Comparison of ENCODE assay signal across 9 cellular contexts in genomic region chr9:136821333-136822031, GRCh38. TPM values are rescaled to one million over a fixed set of nuclear protein-coding genes. Genes with fewer than 3 reads are reported as not detected.
DNase-seq lines count a peak whose midpoint lies in the region; ATAC-seq, FAIRE-seq and TF ChIP-seq lines count a peak whose summit lies in the region.
"Had no signal": no experiment of that assay in that cellular context is flagged by ENCODE, and none has a peak within 500 bp of the region (broad histone marks: within the 10 kb centered on the region; RNA-seq: fewer than 3 reads in every experiment).

No MANE protein-coding gene starts in this region.

- H3K27ac Mint-ChIP-seq in T-helper 17 cell = no peak overlapping the region
- no peak overlapping the region for H3K27ac Mint-ChIP-seq in stimulated activated memory B cell treated with anti-CD40 and anti-IgM and Interleukin-4, amounts not matched to agents 10 μg/mL and 1 μg/mL and 100 μg/mL, for 72 hours

- DNase-seq in T-helper 17 cell = no peak
- DNase-seq in fibroblast of lung (ENCODE audit: low read depth in 2 of 2) = peak; percentile 21 to 55
- no peak for DNase-seq in HepG2 (ENCODE audit: low spot score)
- DNase-seq in Ammon's horn (ENCODE audit: low spot score) = no peak
- DNase-seq in NCI-H446 treated with DMSO at 0.1 percent for 48 hours (lab: John Stamatoyannopoulos, UW) = no peak
- no peak for DNase-seq in left colon
- no peak for DNase-seq in NCI-H748 (lab: John Stamatoyannopoulos, UW; ENCODE audit: unreplicated experiment)

- H3K27ac ChIP-seq in fibroblast of lung (ENCODE audit: insufficient read depth, low read length) (peak overlapping the region; percentile 57), HepG2 (ENCODE audit: extremely low read length, insufficient read depth, low read length) (no peak overlapping the region)

- TF ChIP-seq RAD21 in HepG2 (CRISPR knock-in tag; IDR thresholded peaks at IDR 0.05) = no peak

- POLR2A ChIA-PET in HepG2 (lab: Yijun Ruan, JAX) = no interaction called here

- H3K36me3 Mint-ChIP-seq in T-helper 17 cell (ENCODE audit: low read depth) = peaks cover 3% of the 10 kb centered on the region
- H3K36me3 Mint-ChIP-seq in stimulated activated memory B cell treated with anti-CD40 and anti-IgM and Interleukin-4, amounts not matched to agents 10 μg/mL and 1 μg/mL and 100 μg/mL, for 72 hours = peaks cover 42% of the 10 kb centered on the region

- H3K36me3 ChIP-seq in fibroblast of lung (ENCODE audit: control insufficient read depth, insufficient read depth, low read length) = peaks cover 8% of the 10 kb centered on the region
- H3K36me3 ChIP-seq in HepG2 (replicated peaks in 1 of 2; ENCODE audit: control insufficient read depth in 1 of 2, insufficient read depth in 2 of 2, low read length in 2 of 2) = peaks cover 21 to 41% of the 10 kb centered on the region in 2 experiments; a peak in 4 of 5 replicates

- no peak for FAIRE-seq in HepG2 (lab: Jason Lieb, UNC)
- FAIRE-seq: GM18507 had no signal

- H3K79me2 ChIP-seq in fibroblast of lung (ENCODE audit: control insufficient read depth, insufficient read depth, low read length) = peaks cover 16% of the 10 kb centered on the region
- peaks cover 17% of the 10 kb centered on the region for H3K79me2 ChIP-seq in HepG2 (ENCODE audit: insufficient read depth, low read length)

- intact Hi-C loops in HepG2 (cut with micrococcal nuclease; ENCODE audit: unreplicated experiment) = no loop called here
- intact Hi-C loops in left colon (cut with DNase I, micrococcal nuclease) = no loop called here

- in situ Hi-C loops in HepG2 (cut with HindIII; ENCODE audit: extremely low pct_ligation_motif_present, low pct_unique_long_range_greater_than_20kb) = no loop called here

- TF ChIP-seq EP300 in HepG2 (IDR thresholded peaks at IDR 0.05; ENCODE audit: low read depth in 2 of 2, low read length in 2 of 2) = no peak
- no peak for TF ChIP-seq EP300 in HepG2 (CRISPR knock-in tag; IDR thresholded peaks at IDR 0.05; ENCODE audit: borderline replicate concordance)

- 97% methylated on average over 47 of the region's 81 CpGs for WGBS in HepG2 (ENCODE audit: low lambda C conversion rate)

- H3K4me1 ChIP-seq in fibroblast of lung (ENCODE audit: control insufficient read depth, extremely low read depth, insufficient read depth, low read length) (peaks cover 3% of the 10 kb centered on the region), HepG2 (ENCODE audit: insufficient read depth, low read length) (peaks cover 14% of the 10 kb centered on the region)

- H3K4me3 Mint-ChIP-seq in T-helper 17 cell = peak overlapping the region; percentile 21
- peak overlapping the region; percentile 57 for H3K4me3 Mint-ChIP-seq in stimulated activated memory B cell treated with anti-CD40 and anti-IgM and Interleukin-4, amounts not matched to agents 10 μg/mL and 1 μg/mL and 100 μg/mL, for 72 hours

- H3K9ac ChIP-seq in fibroblast of lung (ENCODE audit: insufficient read depth, low read length) (peak overlapping the region; percentile 63), HepG2 (ENCODE audit: insufficient read depth, low read depth, low read length) (no peak overlapping the region)

- no peaks in the 10 kb centered on the region for H3K27me3 Mint-ChIP-seq in T-helper 17 cell
- no peaks in the 10 kb centered on the region for H3K27me3 Mint-ChIP-seq in stimulated activated memory B cell treated with anti-CD40 and anti-IgM and Interleukin-4, amounts not matched to agents 10 μg/mL and 1 μg/mL and 100 μg/mL, for 72 hours

- CTCF ChIA-PET in HepG2 (lab: Yijun Ruan, JAX; ENCODE audit: low intra/inter-chr PET ratio, low total read pairs) = no interaction called here

- H3K9me3 ChIP-seq in T-helper 17 cell (ENCODE audit: control insufficient read depth, low read length, poor library complexity, severe bottlenecking) (no peaks in the 10 kb centered on the region), fibroblast of lung (ENCODE audit: control insufficient read depth, insufficient read depth, low read depth, low read length) (no peaks in the 10 kb centered on the region), HepG2 (ENCODE audit: low read length) (no peaks in the 10 kb centered on the region)

- H3K4me3 ChIP-seq in fibroblast of lung (replicated peaks in 1 of 4; ENCODE audit: control extremely low read depth in 1 of 4, insufficient read depth in 1 of 4, low read depth in 3 of 4, low read length in 4 of 4) (peak overlapping the region in 3 of 4 experiments; percentile 12 to 32 (median 25)), HepG2 (replicated peaks in 1 of 3; ENCODE audit: insufficient read depth in 1 of 3, low read depth in 2 of 3, low read length in 3 of 3) (no peak overlapping the region)

- TF ChIP-seq CTCF in fibroblast of lung (conservative IDR thresholded peaks at IDR 0.05 in 1 of 2, IDR thresholded peaks at IDR 0.05 in 1 of 2; ENCODE audit: low read depth in 1 of 2, low read length in 2 of 2) (no peak), HepG2 (CRISPR knock-in tag; IDR thresholded peaks at IDR 0.05) (no peak)

- peaks cover 7% of the 10 kb centered on the region for H3K4me1 Mint-ChIP-seq in T-helper 17 cell
- peaks cover 10% of the 10 kb centered on the region for H3K4me1 Mint-ChIP-seq in stimulated activated memory B cell treated with anti-CD40 and anti-IgM and Interleukin-4, amounts not matched to agents 10 μg/mL and 1 μg/mL and 100 μg/mL, for 72 hours

- H3K4me2 ChIP-seq in fibroblast of lung (ENCODE audit: extremely low read depth, insufficient read depth, low read length) (peak overlapping the region; percentile 92), HepG2 (ENCODE audit: low read depth, low read length) (no peak overlapping the region)

- H3K27me3 ChIP-seq in fibroblast of lung (ENCODE audit: control insufficient read depth, insufficient read depth, low read length) = no peaks in the 10 kb centered on the region
- H3K27me3 ChIP-seq in HepG2 (ENCODE audit: control insufficient read depth in 1 of 2, insufficient read depth in 2 of 2, low read length in 2 of 2) = no peaks in the 10 kb centered on the region

- H2AFZ ChIP-seq in fibroblast of lung (ENCODE audit: low read length) (peak overlapping the region; percentile 38), HepG2 (ENCODE audit: low read length) (no peak overlapping the region)

- TF ChIP-seq POLR2A in HepG2 (IDR thresholded peaks at IDR 0.05; ENCODE audit: insufficient read depth in 1 of 2, low read depth in 2 of 2, low read length in 2 of 2) = no peak

- H4K20me1 ChIP-seq in fibroblast of lung (ENCODE audit: control insufficient read depth, extremely low read depth, insufficient read depth, low read length) (no peaks in the 10 kb centered on the region), HepG2 (ENCODE audit: insufficient read depth, low read length) (no peaks in the 10 kb centered on the region)

- no TSS peak for BruUV-seq in HepG2 (replicated peaks; lab: Mats Ljungman, UMichigan)

- ATAC-seq in T-helper 17 cell (no peak), HepG2 (no peak), left colon (no peak)
- ATAC-seq in stimulated activated memory B cell treated with anti-CD40 and anti-IgM and Interleukin-4, amounts not matched to agents 10 μg/mL and 1 μg/mL and 100 μg/mL, for 72 hours = no peak

- H3K9me3 Mint-ChIP-seq in stimulated activated memory B cell treated with anti-CD40 and anti-IgM and Interleukin-4, amounts not matched to agents 10 μg/mL and 1 μg/mL and 100 μg/mL, for 72 hours = no peaks in the 10 kb centered on the region

RNA-seq across cellular contexts. Expression of gene RABL6, which starts 13.7 kb away (rescaled TPM):
- total RNA-seq in T-helper 17 cell (10 to 100 TPM; 55.6 to 59.7 TPM), fibroblast of lung (55.0 and 59.6 TPM in 2 replicates), HepG2 (2016; rRNA removed; fragmentation: Illumina TruSeq; extraction: Trizol) (66.4 and 81.5 TPM in 2 replicates), left colon (100 to 1,000 TPM; 120 to 132 TPM)
- polyA plus RNA-seq in fibroblast of lung (36.8 and 56.7 TPM in 2 replicates), HepG2 (2011; rRNA removed) (125 and 139 TPM in 2 replicates)
- polyA plus RNA-seq in fibroblast of lung (2012) = 66.6 and 90.9 TPM in 2 replicates
- polyA minus RNA-seq in fibroblast of lung (ENCODE audit: low replicate concordance) = 74.0 and 99.4 TPM in 2 replicates
- 37.0 and 38.7 TPM in 2 replicates for total RNA-seq in HepG2 (2016; cell fraction: cytosol; rRNA removed; fragmentation: Illumina TruSeq; extraction: Trizol; ENCODE audit: low read depth)
- 54.7 and 84.6 TPM in 2 replicates for total RNA-seq in HepG2 (2016; cell fraction: insoluble cytoplasmic fraction; rRNA removed; fragmentation: Illumina TruSeq; extraction: Trizol)
- 88.7 and 91.1 TPM in 2 replicates for total RNA-seq in HepG2 (2016; cell fraction: membrane; rRNA removed; fragmentation: Illumina TruSeq; extraction: Trizol)
- total RNA-seq in HepG2 (2016; cell fraction: nucleus; rRNA removed; fragmentation: Illumina TruSeq; extraction: Trizol) = 50.3 and 58.9 TPM in 2 replicates
- 72.4 and 105 TPM in 2 replicates for polyA plus RNA-seq in HepG2 (2011; cell fraction: cytosol; rRNA removed)
- polyA plus RNA-seq in HepG2 (2011; cell fraction: nucleus; rRNA removed) = 222 and 282 TPM in 2 replicates
- polyA plus RNA-seq in HepG2 (2012) = 114 and 126 TPM in 2 replicates
- polyA plus RNA-seq in HepG2 (2016; cell fraction: cytosol; fragmentation: Illumina TruSeq; extraction: Trizol; ENCODE audit: low read depth) = 45.2 and 45.6 TPM in 2 replicates
- 68.3 and 84.3 TPM in 2 replicates for polyA plus RNA-seq in HepG2 (2016; cell fraction: insoluble cytoplasmic fraction; fragmentation: Illumina TruSeq; extraction: Trizol; ENCODE audit: low read depth)
- polyA plus RNA-seq in HepG2 (2016; cell fraction: membrane; fragmentation: Illumina TruSeq; extraction: Trizol; ENCODE audit: low read depth) = 80.1 and 85.2 TPM in 2 replicates
- polyA plus RNA-seq in HepG2 (2016; cell fraction: nucleus; fragmentation: Illumina TruSeq; extraction: Trizol; ENCODE audit: insufficient read depth, low read depth) = 135 and 137 TPM in 2 replicates
- 117 and 139 TPM in 2 replicates for polyA minus RNA-seq in HepG2 (2011; rRNA and poly(A)+ RNA removed; ENCODE audit: low replicate concordance)
- polyA minus RNA-seq in HepG2 (2011; cell fraction: cytosol; rRNA and poly(A)+ RNA removed) = 60.1 and 64.7 TPM in 2 replicates
- 67.3 and 68.4 TPM in 2 replicates for polyA minus RNA-seq in HepG2 (2011; cell fraction: nucleus; rRNA and poly(A)+ RNA removed)

RNA-seq across cellular contexts. Expression of gene AJM1, which starts 20.8 kb away (rescaled TPM):
- total RNA-seq in T-helper 17 cell (1 to 10 TPM; 2.9 to 3.7 TPM), fibroblast of lung (1.7 and 1.8 TPM in 2 replicates), HepG2 (2016; rRNA removed; fragmentation: Illumina TruSeq; extraction: Trizol) (0.48 and 1.1 TPM in 2 replicates), left colon (10 to 100 TPM; 10.4 to 11.1 TPM)
- polyA plus RNA-seq in fibroblast of lung (0.15 and 0.19 TPM in 2 replicates), HepG2 (2011; rRNA removed) (1.2 and 1.4 TPM in 2 replicates)
- polyA plus RNA-seq in fibroblast of lung (2012) = 1.4 and 1.5 TPM in 2 replicates
- 0.07 and 0.20 TPM in 2 replicates for polyA minus RNA-seq in fibroblast of lung (ENCODE audit: low replicate concordance)
- 0.61 and 0.71 TPM in 2 replicates for total RNA-seq in HepG2 (2016; cell fraction: cytosol; rRNA removed; fragmentation: Illumina TruSeq; extraction: Trizol; ENCODE audit: low read depth)
- 0.30 and 1.00 TPM in 2 replicates for total RNA-seq in HepG2 (2016; cell fraction: insoluble cytoplasmic fraction; rRNA removed; fragmentation: Illumina TruSeq; extraction: Trizol)
- total RNA-seq in HepG2 (2016; cell fraction: membrane; rRNA removed; fragmentation: Illumina TruSeq; extraction: Trizol) = 0.59 and 0.90 TPM in 2 replicates
- total RNA-seq in HepG2 (2016; cell fraction: nucleus; rRNA removed; fragmentation: Illumina TruSeq; extraction: Trizol) = 1.0 TPM in 2 replicates
- 0.45 and 0.97 TPM in 2 replicates for polyA plus RNA-seq in HepG2 (2011; cell fraction: cytosol; rRNA removed)
- polyA plus RNA-seq in HepG2 (2011; cell fraction: nucleus; rRNA removed) = 22.1 and 27.9 TPM in 2 replicates
- 2.2 TPM in 2 replicates for polyA plus RNA-seq in HepG2 (2012)
- 0.40 and 0.78 TPM in 2 replicates for polyA plus RNA-seq in HepG2 (2016; cell fraction: cytosol; fragmentation: Illumina TruSeq; extraction: Trizol; ENCODE audit: low read depth)
- polyA plus RNA-seq in HepG2 (2016; cell fraction: insoluble cytoplasmic fraction; fragmentation: Illumina TruSeq; extraction: Trizol; ENCODE audit: low read depth) = 0.61 and 0.74 TPM in 2 replicates
- polyA plus RNA-seq in HepG2 (2016; cell fraction: membrane; fragmentation: Illumina TruSeq; extraction: Trizol; ENCODE audit: low read depth) = 0.52 and 0.76 TPM in 2 replicates
- polyA plus RNA-seq in HepG2 (2016; cell fraction: nucleus; fragmentation: Illumina TruSeq; extraction: Trizol; ENCODE audit: insufficient read depth, low read depth) = 4.1 and 4.6 TPM in 2 replicates
- 0.77 and 1.1 TPM in 2 replicates for polyA minus RNA-seq in HepG2 (2011; rRNA and poly(A)+ RNA removed; ENCODE audit: low replicate concordance)
- polyA minus RNA-seq in HepG2 (2011; cell fraction: cytosol; rRNA and poly(A)+ RNA removed) = 1.5 and 1.8 TPM in 2 replicates
- polyA minus RNA-seq in HepG2 (2011; cell fraction: nucleus; rRNA and poly(A)+ RNA removed) = 3.0 and 3.3 TPM in 2 replicates

RNA-seq across cellular contexts. Expression of gene CCDC183, which starts 25.3 kb away (rescaled TPM):
- total RNA-seq in T-helper 17 cell = 1 to 10 TPM; 1.8 to 2.2 TPM
- total RNA-seq in fibroblast of lung = 0.99 and 1.0 TPM in 2 replicates
- 0.05 and 0.35 TPM in 2 replicates for polyA plus RNA-seq in fibroblast of lung
- 0.17 and 0.29 TPM in 2 replicates for polyA plus RNA-seq in fibroblast of lung (2012)
- not detected in 2 replicates for polyA minus RNA-seq in fibroblast of lung (ENCODE audit: low replicate concordance)
- total RNA-seq in HepG2 (2016; rRNA removed; fragmentation: Illumina TruSeq; extraction: Trizol) = 3.0 and 5.0 TPM in 2 replicates
- 7.7 and 12.2 TPM in 2 replicates for total RNA-seq in HepG2 (2016; cell fraction: cytosol; rRNA removed; fragmentation: Illumina TruSeq; extraction: Trizol; ENCODE audit: low read depth)
- 2.7 and 3.9 TPM in 2 replicates for total RNA-seq in HepG2 (2016; cell fraction: insoluble cytoplasmic fraction; rRNA removed; fragmentation: Illumina TruSeq; extraction: Trizol)
- total RNA-seq in HepG2 (2016; cell fraction: membrane; rRNA removed; fragmentation: Illumina TruSeq; extraction: Trizol) = 8.1 and 14.4 TPM in 2 replicates
- 1.6 and 3.7 TPM in 2 replicates for total RNA-seq in HepG2 (2016; cell fraction: nucleus; rRNA removed; fragmentation: Illumina TruSeq; extraction: Trizol)
- 66.4 and 91.2 TPM in 2 replicates for polyA plus RNA-seq in HepG2 (2011; rRNA removed)
- polyA plus RNA-seq in HepG2 (2011; cell fraction: cytosol; rRNA removed) = 27.0 and 41.7 TPM in 2 replicates
- polyA plus RNA-seq in HepG2 (2011; cell fraction: nucleus; rRNA removed) = 838 and 949 TPM in 2 replicates
- 36.4 and 41.6 TPM in 2 replicates for polyA plus RNA-seq in HepG2 (2012)
- 10.3 and 12.4 TPM in 2 replicates for polyA plus RNA-seq in HepG2 (2016; cell fraction: cytosol; fragmentation: Illumina TruSeq; extraction: Trizol; ENCODE audit: low read depth)
- 4.0 and 6.0 TPM in 2 replicates for polyA plus RNA-seq in HepG2 (2016; cell fraction: insoluble cytoplasmic fraction; fragmentation: Illumina TruSeq; extraction: Trizol; ENCODE audit: low read depth)
- polyA plus RNA-seq in HepG2 (2016; cell fraction: membrane; fragmentation: Illumina TruSeq; extraction: Trizol; ENCODE audit: low read depth) = 10.0 and 11.0 TPM in 2 replicates
- polyA plus RNA-seq in HepG2 (2016; cell fraction: nucleus; fragmentation: Illumina TruSeq; extraction: Trizol; ENCODE audit: insufficient read depth, low read depth) = 5.5 and 8.4 TPM in 2 replicates
- polyA minus RNA-seq in HepG2 (2011; rRNA and poly(A)+ RNA removed; ENCODE audit: low replicate concordance) = 0.12 and 15.7 TPM in 2 replicates
- 5.2 and 6.7 TPM in 2 replicates for polyA minus RNA-seq in HepG2 (2011; cell fraction: cytosol; rRNA and poly(A)+ RNA removed)
- polyA minus RNA-seq in HepG2 (2011; cell fraction: nucleus; rRNA and poly(A)+ RNA removed) = 70.7 and 83.0 TPM in 2 replicates
- total RNA-seq in left colon = 10 to 100 TPM; 20.6 to 35.1 TPM

RNA-seq across cellular contexts. Expression of gene PHPT1, which starts 27.7 kb away (rescaled TPM):
- total RNA-seq in T-helper 17 cell (10 to 100 TPM; 33.8 to 36.2 TPM), fibroblast of lung (175 and 190 TPM in 2 replicates), HepG2 (2016; rRNA removed; fragmentation: Illumina TruSeq; extraction: Trizol) (155 and 192 TPM in 2 replicates), left colon (100 to 1,000 TPM; 109 to 154 TPM)
- polyA plus RNA-seq in fibroblast of lung (99.6 and 108 TPM in 2 replicates), HepG2 (2011; rRNA removed) (184 and 189 TPM in 2 replicates)
- polyA plus RNA-seq in fibroblast of lung (2012) = 153 TPM in 2 replicates
- polyA minus RNA-seq in fibroblast of lung (ENCODE audit: low replicate concordance) = 26.7 and 34.5 TPM in 2 replicates
- 102 and 115 TPM in 2 replicates for total RNA-seq in HepG2 (2016; cell fraction: cytosol; rRNA removed; fragmentation: Illumina TruSeq; extraction: Trizol; ENCODE audit: low read depth)
- total RNA-seq in HepG2 (2016; cell fraction: insoluble cytoplasmic fraction; rRNA removed; fragmentation: Illumina TruSeq; extraction: Trizol) = 166 and 201 TPM in 2 replicates
- total RNA-seq in HepG2 (2016; cell fraction: membrane; rRNA removed; fragmentation: Illumina TruSeq; extraction: Trizol) = 119 and 147 TPM in 2 replicates
- 76.8 and 86.8 TPM in 2 replicates for total RNA-seq in HepG2 (2016; cell fraction: nucleus; rRNA removed; fragmentation: Illumina TruSeq; extraction: Trizol)
- 184 and 289 TPM in 2 replicates for polyA plus RNA-seq in HepG2 (2011; cell fraction: cytosol; rRNA removed)
- polyA plus RNA-seq in HepG2 (2011; cell fraction: nucleus; rRNA removed) = 352 and 483 TPM in 2 replicates
- polyA plus RNA-seq in HepG2 (2012) = 109 and 121 TPM in 2 replicates
- 97.4 and 122 TPM in 2 replicates for polyA plus RNA-seq in HepG2 (2016; cell fraction: cytosol; fragmentation: Illumina TruSeq; extraction: Trizol; ENCODE audit: low read depth)
- 136 and 146 TPM in 2 replicates for polyA plus RNA-seq in HepG2 (2016; cell fraction: insoluble cytoplasmic fraction; fragmentation: Illumina TruSeq; extraction: Trizol; ENCODE audit: low read depth)
- 95.2 and 109 TPM in 2 replicates for polyA plus RNA-seq in HepG2 (2016; cell fraction: membrane; fragmentation: Illumina TruSeq; extraction: Trizol; ENCODE audit: low read depth)
- 167 and 176 TPM in 2 replicates for polyA plus RNA-seq in HepG2 (2016; cell fraction: nucleus; fragmentation: Illumina TruSeq; extraction: Trizol; ENCODE audit: insufficient read depth, low read depth)
- 32.0 and 34.3 TPM in 2 replicates for polyA minus RNA-seq in HepG2 (2011; rRNA and poly(A)+ RNA removed; ENCODE audit: low replicate concordance)
- polyA minus RNA-seq in HepG2 (2011; cell fraction: cytosol; rRNA and poly(A)+ RNA removed) = 21.5 and 26.7 TPM in 2 replicates
- 33.4 and 39.9 TPM in 2 replicates for polyA minus RNA-seq in HepG2 (2011; cell fraction: nucleus; rRNA and poly(A)+ RNA removed)

RNA-seq across cellular contexts. Expression of gene TMEM141, which starts 30.3 kb away (rescaled TPM):
- total RNA-seq in T-helper 17 cell (10 to 100 TPM; 16.5 to 21.8 TPM), fibroblast of lung (40.1 and 56.5 TPM in 2 replicates), HepG2 (2016; rRNA removed; fragmentation: Illumina TruSeq; extraction: Trizol) (81.0 and 84.7 TPM in 2 replicates), left colon (100 to 1,000 TPM; 239 to 377 TPM)
- polyA plus RNA-seq in fibroblast of lung (43.3 and 53.4 TPM in 2 replicates), HepG2 (2011; rRNA removed) (199 and 202 TPM in 2 replicates)
- polyA plus RNA-seq in fibroblast of lung (2012) = 47.4 and 63.9 TPM in 2 replicates
- 37.9 and 56.4 TPM in 2 replicates for polyA minus RNA-seq in fibroblast of lung (ENCODE audit: low replicate concordance)
- 70.4 and 100.0 TPM in 2 replicates for total RNA-seq in HepG2 (2016; cell fraction: cytosol; rRNA removed; fragmentation: Illumina TruSeq; extraction: Trizol; ENCODE audit: low read depth)
- 80.8 and 84.7 TPM in 2 replicates for total RNA-seq in HepG2 (2016; cell fraction: insoluble cytoplasmic fraction; rRNA removed; fragmentation: Illumina TruSeq; extraction: Trizol)
- 80.1 and 91.8 TPM in 2 replicates for total RNA-seq in HepG2 (2016; cell fraction: membrane; rRNA removed; fragmentation: Illumina TruSeq; extraction: Trizol)
- total RNA-seq in HepG2 (2016; cell fraction: nucleus; rRNA removed; fragmentation: Illumina TruSeq; extraction: Trizol) = 33.1 and 42.9 TPM in 2 replicates
- polyA plus RNA-seq in HepG2 (2011; cell fraction: cytosol; rRNA removed) = 251 and 366 TPM in 2 replicates
- 166 and 175 TPM in 2 replicates for polyA plus RNA-seq in HepG2 (2011; cell fraction: nucleus; rRNA removed)
- 67.3 and 131 TPM in 2 replicates for polyA plus RNA-seq in HepG2 (2012)
- polyA plus RNA-seq in HepG2 (2016; cell fraction: cytosol; fragmentation: Illumina TruSeq; extraction: Trizol; ENCODE audit: low read depth) = 77.4 and 109 TPM in 2 replicates
- polyA plus RNA-seq in HepG2 (2016; cell fraction: insoluble cytoplasmic fraction; fragmentation: Illumina TruSeq; extraction: Trizol; ENCODE audit: low read depth) = 78.7 and 86.2 TPM in 2 replicates
- 77.7 and 87.6 TPM in 2 replicates for polyA plus RNA-seq in HepG2 (2016; cell fraction: membrane; fragmentation: Illumina TruSeq; extraction: Trizol; ENCODE audit: low read depth)
- 59.2 and 68.0 TPM in 2 replicates for polyA plus RNA-seq in HepG2 (2016; cell fraction: nucleus; fragmentation: Illumina TruSeq; extraction: Trizol; ENCODE audit: insufficient read depth, low read depth)
- 52.1 and 111 TPM in 2 replicates for polyA minus RNA-seq in HepG2 (2011; rRNA and poly(A)+ RNA removed; ENCODE audit: low replicate concordance)
- 30.4 and 35.6 TPM in 2 replicates for polyA minus RNA-seq in HepG2 (2011; cell fraction: cytosol; rRNA and poly(A)+ RNA removed)
- polyA minus RNA-seq in HepG2 (2011; cell fraction: nucleus; rRNA and poly(A)+ RNA removed) = 38.6 and 51.1 TPM in 2 replicates

Comparison
In these comparisons a context has a peak if more than half of its experiments do, and no peak if none do; other contexts are left out.
1. DNase-seq: peak in fibroblast of lung (2 of 2); none in T-helper 17 cell (0 of 3), HepG2 (single experiment), Ammon's horn (single experiment), NCI-H446 treated with DMSO at 0.1 percent for 48 hours (single experiment), left colon (0 of 2) and NCI-H748 (single experiment).
2. H3K4me3 ChIP-seq: peak in fibroblast of lung (3 of 4); none in HepG2 (0 of 3).